8 cellular contexts compared by ENCODE assay signal in the genomic region with DNA sequence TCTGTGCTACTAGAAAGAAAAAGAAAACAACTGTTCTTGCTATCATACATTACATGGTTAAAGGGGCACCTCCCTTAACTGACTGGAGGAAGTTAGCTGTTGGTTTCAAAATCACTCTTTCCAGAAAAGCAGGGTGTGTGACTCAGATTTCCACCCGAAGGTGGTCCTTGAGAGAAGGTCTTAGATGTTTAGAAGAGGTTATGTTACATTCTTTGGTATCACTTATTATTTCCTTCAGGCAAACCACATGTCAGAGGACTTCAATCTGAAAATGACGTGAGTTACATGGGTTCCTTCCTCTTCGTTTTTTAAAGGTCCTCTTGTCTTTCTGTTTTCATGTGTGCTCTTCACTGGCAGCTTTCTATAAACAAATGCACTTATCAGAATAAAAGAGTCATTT.
DNase-seq lines count a peak whose midpoint lies in the region; ATAC-seq and TF ChIP-seq lines count a peak whose summit lies in the region.

No MANE protein-coding gene starts in this region.

- CTCF ChIA-PET in MCF 10A (lab: Yijun Ruan, JAX) = no interaction called here

- peak overlapping the region; percentile 53; the same call in 1 of the 2 replicates for H3K27ac ChIP-seq in BLaER1

- ATAC-seq in GM21390 (IDR thresholded peaks at IDR 0.05; ENCODE audit: unreplicated experiment) = peak; percentile 82

- peaks cover 34% of the 10 kb centered on the region for H3K4me1 Mint-ChIP-seq in osteocyte (ENCODE audit: unreplicated experiment)
- H3K4me1 Mint-ChIP-seq in MCF 10A (ENCODE audit: insufficient read depth, unreplicated experiment) = no peaks in the 10 kb centered on the region

- no peak overlapping the region; the same call in 1 of the 2 replicates for H3K9ac ChIP-seq in BLaER1

- no peaks in the 10 kb centered on the region for H4K20me1 ChIP-seq in BLaER1

- H3K27ac Mint-ChIP-seq in osteocyte (ENCODE audit: unreplicated experiment) (peak overlapping the region; percentile 78), MCF 10A (ENCODE audit: low read depth, unreplicated experiment) (no peak overlapping the region)

- in situ Hi-C loops in KBM-7 (cut with MboI; ENCODE audit: low pct_unique_long_range_greater_than_20kb, low sequenced_read_pairs) = no loop called here

- no peak overlapping the region for H3K4me3 ChIP-seq in BLaER1

- peaks cover 32% of the 10 kb centered on the region for H3K4me1 ChIP-seq in BLaER1

- H3K36me3 Mint-ChIP-seq in osteocyte (ENCODE audit: unreplicated experiment) (no peaks in the 10 kb centered on the region), MCF 10A (ENCODE audit: insufficient read depth, unreplicated experiment) (no peaks in the 10 kb centered on the region)

- POLR2A ChIA-PET in MCF 10A (lab: Yijun Ruan, JAX) = no interaction called here

- no peaks in the 10 kb centered on the region for H3K9me3 ChIP-seq in BLaER1

- TF ChIP-seq CTCF in osteocyte (IDR thresholded peaks at IDR 0.05) (no peak), MCF 10A (IDR thresholded peaks at IDR 0.05; ENCODE audit: unreplicated experiment) (no peak)

- H3K4me3 Mint-ChIP-seq in osteocyte (ENCODE audit: unreplicated experiment) (peak overlapping the region; percentile 49), MCF 10A (ENCODE audit: unreplicated experiment) (no peak overlapping the region)

- H3K36me3 ChIP-seq in BLaER1 = no peaks in the 10 kb centered on the region

- H3K9me3 Mint-ChIP-seq in osteocyte (ENCODE audit: unreplicated experiment) (no peaks in the 10 kb centered on the region), MCF 10A (ENCODE audit: unreplicated experiment) (no peaks in the 10 kb centered on the region)

- H3K27me3 ChIP-seq in BLaER1 = no peaks in the 10 kb centered on the region

- DNase-seq in KBM-7 (peak; percentile 73), osteocyte (ENCODE audit: extremely low spot score, unreplicated experiment) (no peak), amniotic stem cell (lab: John Stamatoyannopoulos, UW) (no peak), MCF 10A (ENCODE audit: unreplicated experiment) (no peak), NCI-H345 treated with DMSO at 0.1 percent for 48 hours (lab: John Stamatoyannopoulos, UW; ENCODE audit: unreplicated experiment) (no peak)
- DNase-seq in activated T-cell treated with anti-CD3 and anti-CD28 coated beads, Interleukin-2, amount 50 U/mL, for 48 hours = peak; percentile 43 to 61

- H3K4me2 ChIP-seq in BLaER1 = peak overlapping the region; percentile 57

- H3K27me3 Mint-ChIP-seq in osteocyte (ENCODE audit: unreplicated experiment) (no peaks in the 10 kb centered on the region), MCF 10A (ENCODE audit: insufficient read depth, unreplicated experiment) (no peaks in the 10 kb centered on the region)

- intact Hi-C loops in MCF 10A (cut with micrococcal nuclease) = no loop called here

- no TSS peak for BruUV-seq in MCF 10A (replicated peaks; lab: Mats Ljungman, UMichigan)

Comparison
In these comparisons a context has a peak if more than half of its experiments do, and no peak if none do; other contexts are left out.
1. DNase-seq: peak in KBM-7 (single experiment) and activated T-cell treated with anti-CD3 and anti-CD28 coated beads, Interleukin-2, amount 50 U/mL, for 48 hours (2 of 2); none in osteocyte (single experiment), amniotic stem cell (single experiment), MCF 10A (single experiment) and NCI-H345 treated with DMSO at 0.1 percent for 48 hours (single experiment).